In the genomic region with DNA sequence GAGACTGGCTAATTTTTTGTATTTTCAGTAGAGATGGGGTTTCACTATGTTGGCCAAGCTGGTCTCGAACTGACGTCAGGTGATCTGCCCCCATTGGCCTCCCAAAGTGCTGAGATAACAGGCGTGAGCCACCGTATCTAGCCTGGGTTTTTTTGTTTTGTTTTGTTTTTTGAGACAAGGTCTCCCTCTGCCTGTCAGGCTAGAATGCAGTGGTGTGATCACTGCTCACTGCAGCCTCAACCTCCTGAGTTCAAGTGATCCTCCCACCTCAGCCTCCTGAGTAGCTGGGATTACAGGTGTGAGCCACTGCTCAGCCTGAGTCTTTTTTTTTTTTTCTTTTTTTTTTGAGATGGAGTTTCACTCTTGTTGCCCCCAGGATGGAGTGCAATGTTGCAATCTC, we compare ENCODE assay signal across 9 cellular contexts. TPM values are rescaled to one million over a fixed set of nuclear protein-coding genes. Genes with fewer than 3 reads are reported as not detected.
A peak's percentile ranks its signal among the peaks of the same experiment; 100 is the strongest.
DNase-seq lines count a peak whose midpoint lies in the region; ATAC-seq and TF ChIP-seq lines count a peak whose summit lies in the region.
"Not testable (repeated sequence)": the region's sequence is repeated elsewhere in the genome, so short reads cannot be mapped to it uniquely, and the experiment has no call there.
"Had no signal": no experiment of that assay in that cellular context is flagged by ENCODE, and none has a peak within 500 bp of the region (broad histone marks: within the 10 kb centered on the region; RNA-seq: fewer than 3 reads in every experiment).

No MANE protein-coding gene starts in this region.

- intact Hi-C loops in A673 (cut with micrococcal nuclease; ENCODE audit: unreplicated experiment); Panc1 (cut with micrococcal nuclease; ENCODE audit: unreplicated experiment); activated CD8-positive, alpha-beta T cell treated with anti-CD3 and anti-CD28 coated beads for 36 hours (cut with micrococcal nuclease): not testable (repeated sequence)

- TF ChIP-seq CTCF in A673 (conservative IDR thresholded peaks at IDR 0.05; ENCODE audit: low read depth, low read length) (0 out of 2 replicates have a peak, but pooled peaks have one; percentile 21), foreskin keratinocyte (conservative IDR thresholded peaks at IDR 0.05) (peak; percentile 36), osteocyte (IDR thresholded peaks at IDR 0.05) (peak; percentile 10)
- TF ChIP-seq CTCF in Panc1 (IDR thresholded peaks at IDR 0.05); activated CD8-positive, alpha-beta T cell treated with anti-CD3 and anti-CD28 coated beads for 36 hours (IDR thresholded peaks at IDR 0.05): not testable (repeated sequence)

- TF ChIP-seq RAD21 in Ishikawa (IDR thresholded peaks at IDR 0.05; ENCODE audit: low read depth): peak; percentile 38

- not testable (repeated sequence) for H3K36me3 Mint-ChIP-seq in activated CD8-positive, alpha-beta T cell treated with anti-CD3 and anti-CD28 coated beads for 36 hours (ENCODE audit: low read depth); osteocyte (ENCODE audit: unreplicated experiment)

- POLR2A ChIA-PET in A673 (lab: Charles Lee; ENCODE audit: low non-redundant PET); Panc1 (lab: Charles Lee): not testable (repeated sequence)
- POLR2A ChIA-PET in activated CD8-positive, alpha-beta T cell treated with anti-CD3 and anti-CD28 coated beads for 36 hours (lab: Charles Lee): interaction anchor here (1.2 kb wide), 1 partner anchor 16 kb away, joined by 3 read pairs; no protein-coding TSS in a partner anchor

- not testable (repeated sequence) for H3K36me3 ChIP-seq in A673 (ENCODE audit: insufficient read depth, low read length, poor library complexity, severe bottlenecking); Panc1 (ENCODE audit: control insufficient read depth, insufficient read depth, low read length)

- not testable (repeated sequence) for H3K9me3 ChIP-seq in A673 (ENCODE audit: low read depth, low read length, poor library complexity, severe bottlenecking); Panc1 (ENCODE audit: control insufficient read depth, insufficient read depth, low read depth, low read length)

- H3K4me1 Mint-ChIP-seq in activated CD8-positive, alpha-beta T cell treated with anti-CD3 and anti-CD28 coated beads for 36 hours (ENCODE audit: low read depth); osteocyte (ENCODE audit: unreplicated experiment): not testable (repeated sequence)

- in situ Hi-C loops in Panc1 (cut with HindIII; ENCODE audit: low pct_unique_long_range_greater_than_20kb, low sequenced_read_pairs): not testable (repeated sequence)

- not testable (repeated sequence) for BruUV-seq in A673 (replicated peaks; lab: Mats Ljungman, UMichigan); Panc1 (replicated peaks; lab: Mats Ljungman, UMichigan)

- H3K27ac ChIP-seq in A673 (ENCODE audit: low read depth, low read length, poor library complexity, severe bottlenecking); Panc1 (ENCODE audit: low read length); foreskin keratinocyte: not testable (repeated sequence)

- CTCF ChIA-PET in A673 (lab: Charles Lee): interaction anchor here (0.7 kb wide), 1 partner anchor 128 kb away, joined by 3 read pairs; no protein-coding TSS in a partner anchor
- CTCF ChIA-PET in Panc1 (lab: Charles Lee): interaction anchor here (0.7 kb wide), 2 partner anchors 36 to 98 kb away, joined by 3 read pairs; a partner anchor contains a TSS
- CTCF ChIA-PET in activated CD8-positive, alpha-beta T cell treated with anti-CD3 and anti-CD28 coated beads for 36 hours (lab: Charles Lee): interaction anchor here (1.0 to 1.7 kb wide), 5 partner anchors 9 to 229 kb away, joined by 3 to 5 read pairs (median 3); no protein-coding TSS in a partner anchor

- H3K27me3 Mint-ChIP-seq in activated CD8-positive, alpha-beta T cell treated with anti-CD3 and anti-CD28 coated beads for 36 hours: not testable (repeated sequence)
- peaks cover 11% of the 10 kb centered on the region for H3K27me3 Mint-ChIP-seq in osteocyte (ENCODE audit: unreplicated experiment)

- TF ChIP-seq EP300 in Ishikawa (IDR thresholded peaks at IDR 0.05; ENCODE audit: borderline replicate concordance): not testable (repeated sequence)

- not testable (repeated sequence) for H3K27me3 ChIP-seq in A673 (replicated peaks; ENCODE audit: insufficient read depth, low read depth, low read length, poor library complexity); Panc1 (ENCODE audit: control insufficient read depth, insufficient read depth, low read length)
- peaks cover 18% of the 10 kb centered on the region for H3K27me3 ChIP-seq in foreskin keratinocyte

- H3K9me3 Mint-ChIP-seq in activated CD8-positive, alpha-beta T cell treated with anti-CD3 and anti-CD28 coated beads for 36 hours; osteocyte (ENCODE audit: unreplicated experiment): not testable (repeated sequence)

- not testable (repeated sequence) for H3K4me1 ChIP-seq in A673 (ENCODE audit: insufficient read depth, low read length, poor library complexity, severe bottlenecking); Panc1 (ENCODE audit: control insufficient read depth, insufficient read depth, low read length); foreskin keratinocyte

- not testable (repeated sequence) for DNase-seq in A673 (ENCODE audit: low spot score); Panc1 (ENCODE audit: low read depth, low spot score); activated CD8-positive, alpha-beta T cell treated with anti-CD3 and anti-CD28 coated beads for 36 hours; foreskin keratinocyte; osteocyte (ENCODE audit: extremely low spot score, unreplicated experiment)

- H3K4me3 Mint-ChIP-seq in activated CD8-positive, alpha-beta T cell treated with anti-CD3 and anti-CD28 coated beads for 36 hours; osteocyte (ENCODE audit: unreplicated experiment): not testable (repeated sequence)

- ATAC-seq in Panc1: 0 out of 2 replicates have a peak, but pooled peaks have one; percentile 55
- peak; percentile 24 for ATAC-seq in activated CD8-positive, alpha-beta T cell treated with anti-CD3 and anti-CD28 coated beads for 36 hours
- not testable (repeated sequence) for ATAC-seq in foreskin keratinocyte

- H3K27ac Mint-ChIP-seq in activated CD8-positive, alpha-beta T cell treated with anti-CD3 and anti-CD28 coated beads for 36 hours; osteocyte (ENCODE audit: unreplicated experiment): not testable (repeated sequence)

- H3K4me3 ChIP-seq in A673 (ENCODE audit: low read depth, low read length, poor library complexity, severe bottlenecking); Panc1 (ENCODE audit: low read depth in 2 of 2, low read length in 2 of 2): not testable (repeated sequence)

RNA-seq across cellular contexts. Expression of a gene that starts 6.4 kb away (rescaled TPM):
- total RNA-seq in A673 (2021) (not detected in 2 replicates), Panc1 (2021; ENCODE audit: unreplicated experiment) (not detected), foreskin keratinocyte (not detected in 2 replicates), osteocyte (not detected in 2 replicates)
- polyA plus RNA-seq in Panc1 (2012; ENCODE audit: insufficient read length): 0.46 TPM
- not detected for total RNA-seq in activated CD8-positive, alpha-beta T cell treated with anti-CD3 and anti-CD28 coated beads for 36 hours
- not detected in 2 replicates for polyA plus RNA-seq in foreskin keratinocyte
- total RNA-seq: Caco-2; CD4-positive, alpha-beta memory T cell; HT-29 had no signal
- polyA plus RNA-seq: CD4-positive, alpha-beta memory T cell had no signal

RNA-seq across cellular contexts. Expression of a gene that starts 7.5 kb away (rescaled TPM):
- total RNA-seq in A673 (2021) (not detected in 2 replicates), Panc1 (2021; ENCODE audit: unreplicated experiment) (2.0 TPM), foreskin keratinocyte (not detected in 2 replicates), osteocyte (0.30 TPM in 1 of 2 replicates, not detected in the other)
- 4.3 TPM for polyA plus RNA-seq in Panc1 (2012; ENCODE audit: insufficient read length)
- total RNA-seq in activated CD8-positive, alpha-beta T cell treated with anti-CD3 and anti-CD28 coated beads for 36 hours: under 1 TPM; 0.41 to 0.49 TPM
- not detected in 2 replicates for polyA plus RNA-seq in foreskin keratinocyte
- total RNA-seq: CD4-positive, alpha-beta memory T cell had no signal
- polyA plus RNA-seq: CD4-positive, alpha-beta memory T cell had no signal

RNA-seq across cellular contexts. Expression of a gene that starts 16.4 kb away (rescaled TPM):
- total RNA-seq in A673 (2021) (75.5 and 108 TPM in 2 replicates), Panc1 (2021; ENCODE audit: unreplicated experiment) (212 TPM), foreskin keratinocyte (65.6 and 103 TPM in 2 replicates), osteocyte (123 and 128 TPM in 2 replicates)
- polyA plus RNA-seq in Panc1 (2012; ENCODE audit: insufficient read length): 295 TPM
- total RNA-seq in activated CD8-positive, alpha-beta T cell treated with anti-CD3 and anti-CD28 coated beads for 36 hours: 100 to 1,000 TPM; 140 to 141 TPM
- polyA plus RNA-seq in foreskin keratinocyte: 85.0 and 130 TPM in 2 replicates

RNA-seq across cellular contexts. Expression of a gene that starts 24.0 kb away (rescaled TPM):
- total RNA-seq in A673 (2021) (46.2 and 52.2 TPM in 2 replicates), Panc1 (2021; ENCODE audit: unreplicated experiment) (64.7 TPM), foreskin keratinocyte (16.7 and 20.2 TPM in 2 replicates), osteocyte (45.9 and 47.1 TPM in 2 replicates)
- 67.1 TPM for polyA plus RNA-seq in Panc1 (2012; ENCODE audit: insufficient read length)
- 10 to 100 TPM; 18.7 to 24.5 TPM for total RNA-seq in activated CD8-positive, alpha-beta T cell treated with anti-CD3 and anti-CD28 coated beads for 36 hours
- polyA plus RNA-seq in foreskin keratinocyte: 16.6 and 21.5 TPM in 2 replicates

RNA-seq across cellular contexts. Expression of a gene that starts 25.9 kb away (rescaled TPM):
- total RNA-seq in A673 (2021): 46.7 and 49.7 TPM in 2 replicates
- total RNA-seq in Panc1 (2021; ENCODE audit: unreplicated experiment): 57.0 TPM
- polyA plus RNA-seq in Panc1 (2012; ENCODE audit: insufficient read length): 48.3 TPM
- total RNA-seq in activated CD8-positive, alpha-beta T cell treated with anti-CD3 and anti-CD28 coated beads for 36 hours: 10 to 100 TPM; 12.4 to 14.1 TPM
- 13.3 and 13.5 TPM in 2 replicates for total RNA-seq in foreskin keratinocyte
- 7.2 and 8.6 TPM in 2 replicates for polyA plus RNA-seq in foreskin keratinocyte
- total RNA-seq in osteocyte: 34.7 and 35.6 TPM in 2 replicates
